Comparison of ENCODE assay signal across 1 cellular context in genomic region chr14:61668267-61668666, GRCh38.
TF ChIP-seq lines count a peak whose summit lies in the region.

No MANE protein-coding gene starts in this region.

TF ChIP-seq in IMR-90, 13 proteins besides CTCF, POLR2A, EP300 and RAD21 (continued from another document):
- TF ChIP-seq, protein P1, sequence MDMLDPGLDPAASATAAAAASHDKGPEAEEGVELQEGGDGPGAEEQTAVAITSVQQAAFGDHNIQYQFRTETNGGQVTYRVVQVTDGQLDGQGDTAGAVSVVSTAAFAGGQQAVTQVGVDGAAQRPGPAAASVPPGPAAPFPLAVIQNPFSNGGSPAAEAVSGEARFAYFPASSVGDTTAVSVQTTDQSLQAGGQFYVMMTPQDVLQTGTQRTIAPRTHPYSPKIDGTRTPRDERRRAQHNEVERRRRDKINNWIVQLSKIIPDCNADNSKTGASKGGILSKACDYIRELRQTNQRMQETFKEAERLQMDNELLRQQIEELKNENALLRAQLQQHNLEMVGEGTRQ (IDR thresholded peaks at IDR 0.05; ENCODE audit: low read depth, low read length): no peak
- TF ChIP-seq RCOR1 (IDR thresholded peaks at IDR 0.05; ENCODE audit: insufficient replicate concordance, low read length) (no peak), NFE2L2 (IDR thresholded peaks at IDR 0.05; ENCODE audit: low read depth, low read length) (no peak), CEBPB (IDR thresholded peaks at IDR 0.05; ENCODE audit: low read depth, low read length) (no peak), MXI1 (IDR thresholded peaks at IDR 0.05; ENCODE audit: borderline replicate concordance, low read depth, low read length) (no peak), RFX5 (IDR thresholded peaks at IDR 0.05; ENCODE audit: low read depth, low read length) (no peak), MAZ (IDR thresholded peaks at IDR 0.05; ENCODE audit: borderline replicate concordance, low read depth, low read length) (no peak), CHD1 (IDR thresholded peaks at IDR 0.05; ENCODE audit: low read depth, low read length) (no peak)
- TF ChIP-seq, protein P2, sequence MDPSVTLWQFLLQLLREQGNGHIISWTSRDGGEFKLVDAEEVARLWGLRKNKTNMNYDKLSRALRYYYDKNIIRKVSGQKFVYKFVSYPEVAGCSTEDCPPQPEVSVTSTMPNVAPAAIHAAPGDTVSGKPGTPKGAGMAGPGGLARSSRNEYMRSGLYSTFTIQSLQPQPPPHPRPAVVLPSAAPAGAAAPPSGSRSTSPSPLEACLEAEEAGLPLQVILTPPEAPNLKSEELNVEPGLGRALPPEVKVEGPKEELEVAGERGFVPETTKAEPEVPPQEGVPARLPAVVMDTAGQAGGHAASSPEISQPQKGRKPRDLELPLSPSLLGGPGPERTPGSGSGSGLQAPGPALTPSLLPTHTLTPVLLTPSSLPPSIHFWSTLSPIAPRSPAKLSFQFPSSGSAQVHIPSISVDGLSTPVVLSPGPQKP (IDR thresholded peaks at IDR 0.05; ENCODE audit: borderline replicate concordance, low read depth, low read length): no peak
